In genomic region chr11:118224512-118225180, GRCh38 we compare ENCODE assay signal across 9 cellular contexts. TPM values are rescaled to one million over a fixed set of nuclear protein-coding genes. Genes with fewer than 3 reads are reported as not detected.
DNase-seq lines count a peak whose midpoint lies in the region; ATAC-seq and TF ChIP-seq lines count a peak whose summit lies in the region.
"Had no signal": no experiment of that assay in that cellular context is flagged by ENCODE, and none has a peak within 500 bp of the region (broad histone marks: within the 10 kb centered on the region; RNA-seq: fewer than 3 reads in every experiment).

TSS of gene JAML (minus strand) at chr11:118225011. CDS start at chr11:118214866, 10,145 bp downstream.

- no peak for TF ChIP-seq CTCF in activated CD8-positive, alpha-beta T cell treated with anti-CD3 and anti-CD28 coated beads for 36 hours (IDR thresholded peaks at IDR 0.05)
- no peak for TF ChIP-seq CTCF in progenitor cell of endocrine pancreas (IDR thresholded peaks at IDR 0.05; ENCODE audit: unreplicated experiment)

- peak; percentile 88 to 89 for ATAC-seq in CD4-positive, CD25-positive, alpha-beta regulatory T cell (ENCODE audit: low read depth in 2 of 2)
- ATAC-seq in HG02870 (IDR thresholded peaks at IDR 0.05; ENCODE audit: unreplicated experiment), result peak; percentile 38
- peak; percentile 61 for ATAC-seq in activated CD8-positive, alpha-beta T cell treated with anti-CD3 and anti-CD28 coated beads for 36 hours
- ATAC-seq in HG02623 (IDR thresholded peaks at IDR 0.05; ENCODE audit: unreplicated experiment), result no peak

- peaks cover 90% of the 10 kb centered on the region for H3K4me1 ChIP-seq in CD4-positive, CD25-positive, alpha-beta regulatory T cell (ENCODE audit: control insufficient read depth, insufficient read depth, low read length, poor library complexity, severe bottlenecking)

- H3K36me3 Mint-ChIP-seq in CD4-positive, CD25-positive, alpha-beta regulatory T cell, result peaks cover 19% of the 10 kb centered on the region
- H3K36me3 Mint-ChIP-seq in activated CD8-positive, alpha-beta T cell treated with anti-CD3 and anti-CD28 coated beads for 36 hours (ENCODE audit: low read depth), result peaks cover 86% of the 10 kb centered on the region
- peaks cover 4% of the 10 kb centered on the region for H3K36me3 Mint-ChIP-seq in progenitor cell of endocrine pancreas (ENCODE audit: insufficient read depth)

- H3K4me1 Mint-ChIP-seq in CD4-positive, CD25-positive, alpha-beta regulatory T cell, result peaks cover 33 to 64% (median 45%) of the 10 kb centered on the region in 4 donors
- peaks cover 65% of the 10 kb centered on the region for H3K4me1 Mint-ChIP-seq in activated CD8-positive, alpha-beta T cell treated with anti-CD3 and anti-CD28 coated beads for 36 hours (ENCODE audit: low read depth)
- no peaks in the 10 kb centered on the region for H3K4me1 Mint-ChIP-seq in progenitor cell of endocrine pancreas (ENCODE audit: low read depth)

- peak within 1 kb of the TSS; percentile 92 to 99 (median 96) for H3K27ac Mint-ChIP-seq in CD4-positive, CD25-positive, alpha-beta regulatory T cell
- H3K27ac Mint-ChIP-seq in activated CD8-positive, alpha-beta T cell treated with anti-CD3 and anti-CD28 coated beads for 36 hours, result no peak within 1 kb of the TSS
- H3K27ac Mint-ChIP-seq in progenitor cell of endocrine pancreas, result no peak within 1 kb of the TSS

- CTCF ChIA-PET in activated CD8-positive, alpha-beta T cell treated with anti-CD3 and anti-CD28 coated beads for 36 hours (lab: Charles Lee), result interaction anchor here (0.5 to 4.3 kb wide), 16 partner anchors 8 to 129 kb away, joined by 3 to 41 read pairs (median 4); partner anchors contain the start of gene MPZL2

- H3K27me3 ChIP-seq in CD4-positive, CD25-positive, alpha-beta regulatory T cell (ENCODE audit: control insufficient read depth, insufficient read depth, low read length), result no peaks in the 10 kb centered on the region

- H3K27ac ChIP-seq in CD4-positive, CD25-positive, alpha-beta regulatory T cell (ENCODE audit: insufficient read depth, low read length, poor library complexity, severe bottlenecking), result peak within 1 kb of the TSS; percentile 88

- H3K27me3 Mint-ChIP-seq in CD4-positive, CD25-positive, alpha-beta regulatory T cell, result no peaks in the 10 kb centered on the region
- H3K27me3 Mint-ChIP-seq in activated CD8-positive, alpha-beta T cell treated with anti-CD3 and anti-CD28 coated beads for 36 hours, result no peaks in the 10 kb centered on the region
- H3K27me3 Mint-ChIP-seq in progenitor cell of endocrine pancreas, result no peaks in the 10 kb centered on the region

- peaks cover 6% of the 10 kb centered on the region for H3K36me3 ChIP-seq in CD4-positive, CD25-positive, alpha-beta regulatory T cell (ENCODE audit: control insufficient read depth, insufficient read depth, low read length)

- peak within 1 kb of the TSS; percentile 87 to 99 (median 92) for H3K4me3 Mint-ChIP-seq in CD4-positive, CD25-positive, alpha-beta regulatory T cell
- H3K4me3 Mint-ChIP-seq in activated CD8-positive, alpha-beta T cell treated with anti-CD3 and anti-CD28 coated beads for 36 hours, result peak within 1 kb of the TSS; percentile 96
- no peak within 1 kb of the TSS for H3K4me3 Mint-ChIP-seq in progenitor cell of endocrine pancreas (ENCODE audit: low read depth)

- peaks cover 0 to 4% (median 0%) of the 10 kb centered on the region in 7 donors for H3K9me3 Mint-ChIP-seq in CD4-positive, CD25-positive, alpha-beta regulatory T cell
- peaks cover 11% of the 10 kb centered on the region for H3K9me3 Mint-ChIP-seq in activated CD8-positive, alpha-beta T cell treated with anti-CD3 and anti-CD28 coated beads for 36 hours
- H3K9me3 Mint-ChIP-seq in progenitor cell of endocrine pancreas (ENCODE audit: low read depth), result no peaks in the 10 kb centered on the region

- peak within 1 kb of the TSS; percentile 99 for H3K4me3 ChIP-seq in CD4-positive, CD25-positive, alpha-beta regulatory T cell (ENCODE audit: low read depth, low read length)

- H3K9me3 ChIP-seq in CD4-positive, CD25-positive, alpha-beta regulatory T cell (ENCODE audit: control insufficient read depth in 2 of 2, low read length in 2 of 2), result no peaks in the 10 kb centered on the region

- POLR2A ChIA-PET in activated CD8-positive, alpha-beta T cell treated with anti-CD3 and anti-CD28 coated beads for 36 hours (lab: Charles Lee), result interaction anchor here (0.6 to 19.8 kb wide), 20 partner anchors 9 to 219 kb away, joined by 3 to 364 read pairs (median 10); partner anchors contain the start of genes CD3D, CD3E, MPZL2 and MPZL3

- DNase-seq in CD4-positive, CD25-positive, alpha-beta regulatory T cell, result peak; percentile 54 to 94 (median 84)
- DNase-seq in activated CD8-positive, alpha-beta T cell treated with anti-CD3 and anti-CD28 coated beads for 36 hours, result peak; percentile 84
- DNase-seq in medulla oblongata (ENCODE audit: extremely low spot score) (peak; percentile 18), SW480 (ENCODE audit: low spot score) (no peak), progenitor cell of endocrine pancreas (ENCODE audit: low spot score, unreplicated experiment) (no peak), ecto neural progenitor cell (ENCODE audit: low spot score) (no peak)
- DNase-seq: NCI-H187 treated with DMSO at 0.1 percent for 48 hours had no signal

- intact Hi-C loops in activated CD8-positive, alpha-beta T cell treated with anti-CD3 and anti-CD28 coated beads for 36 hours (cut with micrococcal nuclease), result loop anchor here (2.0 kb wide), 1 partner anchor 24 kb away; no protein-coding TSS in a partner anchor

RNA-seq across cellular contexts. Expression of gene JAML, which starts in this region (rescaled TPM):
- total RNA-seq in CD4-positive, CD25-positive, alpha-beta regulatory T cell, result 71.5 TPM
- 100 to 1,000 TPM; 169 to 200 (median 174) TPM for polyA plus RNA-seq in CD4-positive, CD25-positive, alpha-beta regulatory T cell
- 100 to 1,000 TPM; 236 to 251 TPM for total RNA-seq in activated CD8-positive, alpha-beta T cell treated with anti-CD3 and anti-CD28 coated beads for 36 hours
- total RNA-seq in progenitor cell of endocrine pancreas, result 0.22 and 0.60 TPM in 2 replicates

Comparison
In these comparisons a context has a peak if more than half of its experiments do, and no peak if none do; other contexts are left out.
1. RNA of gene JAML (total RNA-seq): 236 to 251 TPM in activated CD8-positive, alpha-beta T cell treated with anti-CD3 and anti-CD28 coated beads for 36 hours and 71.5 TPM in CD4-positive, CD25-positive, alpha-beta regulatory T cell (single experiment); 0.22 to 0.60 TPM in progenitor cell of endocrine pancreas; every median in the first group is over 10 times any median in the second.
2. DNase-seq: peak in CD4-positive, CD25-positive, alpha-beta regulatory T cell (3 of 3), activated CD8-positive, alpha-beta T cell treated with anti-CD3 and anti-CD28 coated beads for 36 hours (single experiment) and medulla oblongata (single experiment); none in SW480 (single experiment), progenitor cell of endocrine pancreas (single experiment) and ecto neural progenitor cell (single experiment).
3. H3K27ac Mint-ChIP-seq: peak in CD4-positive, CD25-positive, alpha-beta regulatory T cell (3 of 3); none in activated CD8-positive, alpha-beta T cell treated with anti-CD3 and anti-CD28 coated beads for 36 hours (single experiment) and progenitor cell of endocrine pancreas (single experiment).